ENCODE assay signal across 1 cellular context in the genomic region with DNA sequence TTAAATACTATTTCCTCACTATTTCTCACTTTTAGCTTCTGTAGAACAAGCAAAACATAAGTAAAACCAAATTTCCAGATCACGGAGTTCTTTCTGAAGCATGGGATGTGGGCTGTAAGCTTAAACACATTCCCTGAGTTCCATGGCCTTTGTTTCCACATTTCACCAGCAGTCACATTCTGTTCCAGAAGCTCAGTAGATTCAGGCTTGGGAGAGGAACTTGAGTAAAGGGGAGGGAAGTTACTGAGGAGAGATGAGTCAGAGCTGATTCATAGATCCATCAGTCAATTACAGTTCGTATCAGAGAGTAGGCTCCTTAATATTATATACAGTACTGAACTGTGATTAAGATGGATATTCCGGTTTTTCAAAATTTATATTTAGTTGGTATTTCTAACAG.
A peak's percentile ranks its signal among the peaks of the same experiment; 100 is the strongest.
TF ChIP-seq lines count a peak whose summit lies in the region.

No MANE protein-coding gene starts in this region.

TF ChIP-seq in SK-N-SH, 30 proteins besides CTCF, POLR2A, EP300 and RAD21 (continued from another document):
- TF ChIP-seq FOSL2 (IDR thresholded peaks at IDR 0.05; ENCODE audit: borderline replicate concordance, low read depth), result peak; percentile 94
